ENCODE assay signal across 20 cellular contexts in the genomic region with DNA sequence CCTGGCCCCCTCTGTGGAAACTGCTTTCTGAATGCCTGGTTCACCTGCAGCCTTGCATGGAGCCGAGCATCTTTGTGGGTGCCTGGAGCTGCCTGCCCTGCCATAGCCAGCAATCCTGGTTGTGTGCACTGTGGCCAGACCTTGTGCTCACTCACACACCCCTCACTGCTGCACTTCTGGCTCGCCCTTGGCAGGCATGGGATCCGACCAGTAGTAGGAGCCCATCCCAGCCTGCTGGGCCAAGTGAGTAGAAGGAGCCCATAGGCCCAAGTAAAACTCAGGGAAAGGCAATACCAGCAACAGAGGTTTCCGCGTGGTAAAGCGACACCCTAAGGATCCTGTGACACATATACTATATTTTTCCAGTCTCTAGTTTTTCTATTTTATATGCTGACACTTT.
"Had no signal": no experiment of that assay in that cellular context is flagged by ENCODE, and none has a peak within 500 bp of the region (broad histone marks: within the 10 kb centered on the region; RNA-seq: fewer than 3 reads in every experiment).

No MANE protein-coding gene starts in this region.

- H3K36me3 Mint-ChIP-seq: activated naive CD4-positive, alpha-beta T cell treated with anti-CD3 and anti-CD28 coated beads, Interleukin-2, amount 10 ng/mL, durations not matched to agents 7 days and 5 days had no signal

- H3K27me3 ChIP-seq: left lung, tibial nerve had no signal

- H3K36me3 ChIP-seq: left lung, tibial nerve had no signal

- H3K27me3 Mint-ChIP-seq: activated CD4-positive, alpha-beta T cell treated with anti-CD3 and anti-CD28 coated beads for 36 hours; activated naive CD4-positive, alpha-beta T cell treated with anti-CD3 and anti-CD28 coated beads, Interleukin-2, amount 10 ng/mL, durations not matched to agents 7 days and 5 days had no signal

- H3K27ac Mint-ChIP-seq: activated CD4-positive, alpha-beta T cell treated with anti-CD3 and anti-CD28 coated beads for 36 hours; activated naive CD4-positive, alpha-beta T cell treated with anti-CD3 and anti-CD28 coated beads, Interleukin-2, amount 10 ng/mL, durations not matched to agents 7 days and 5 days; nephron had no signal

- DNase-seq: activated CD4-positive, alpha-beta T cell treated with anti-CD3 and anti-CD28 coated beads for 36 hours; activated CD4-positive, alpha-beta T cell treated with anti-CD3 and anti-CD28 coated beads, Interleukin-2, amount 50 U/mL, for 4 hours; activated CD4-positive, CD25-positive, alpha-beta regulatory T cell; activated effector memory CD4-positive, alpha-beta T cell treated with anti-CD3 and anti-CD28 coated beads, Interleukin-2, amount 50 U/mL, for 16 hours; activated naive CD4-positive, alpha-beta T cell treated with anti-CD3 and anti-CD28 coated beads, Interleukin-2, amount 10 ng/mL, durations not matched to agents 7 days and 5 days; activated T-cell treated with anti-CD3 and anti-CD28 coated beads for 4 hours; amniotic stem cell; caudate nucleus; foreskin fibroblast; head of caudate nucleus; hippocampal formation; stimulated activated CD4-positive, alpha-beta T cell treated with anti-CD3 and anti-CD28 coated beads, Interleukin-15, amount 100 ng/mL, for 24 hours; stimulated activated CD4-positive, alpha-beta T cell treated with anti-CD3 and anti-CD28 coated beads, Interleukin-2, amount 100 ng/mL, for 24 hours; stimulated activated naive CD4-positive, alpha-beta T cell; T-helper 2 cell had no signal

- H3K4me3 ChIP-seq: left lung, tibial nerve had no signal

- H3K27ac ChIP-seq: left lung, tibial nerve had no signal

- ATAC-seq: activated CD4-positive, alpha-beta T cell treated with anti-CD3 and anti-CD28 coated beads for 36 hours; esophagus mucosa; left lung; right cardiac atrium had no signal

- H3K4me1 ChIP-seq: left lung, tibial nerve had no signal

- H3K4me3 Mint-ChIP-seq: activated CD4-positive, alpha-beta T cell treated with anti-CD3 and anti-CD28 coated beads for 36 hours; activated naive CD4-positive, alpha-beta T cell treated with anti-CD3 and anti-CD28 coated beads, Interleukin-2, amount 10 ng/mL, durations not matched to agents 7 days and 5 days; nephron had no signal

- H3K9me3 ChIP-seq: tibial nerve had no signal

- H3K4me1 Mint-ChIP-seq: activated CD4-positive, alpha-beta T cell treated with anti-CD3 and anti-CD28 coated beads for 36 hours; activated naive CD4-positive, alpha-beta T cell treated with anti-CD3 and anti-CD28 coated beads, Interleukin-2, amount 10 ng/mL, durations not matched to agents 7 days and 5 days; nephron had no signal
